In genomic region chr6:43817192-43817591, GRCh38 we compare ENCODE assay signal across 9 cellular contexts. TPM values are rescaled to one million over a fixed set of nuclear protein-coding genes. Genes with fewer than 3 reads are reported as not detected.
DNase-seq lines count a peak whose midpoint lies in the region; ATAC-seq and TF ChIP-seq lines count a peak whose summit lies in the region.
"Had no signal": no experiment of that assay in that cellular context is flagged by ENCODE, and none has a peak within 500 bp of the region (broad histone marks: within the 10 kb centered on the region; RNA-seq: fewer than 3 reads in every experiment).

No MANE protein-coding gene starts in this region.

- no peaks in the 10 kb centered on the region for H3K9me3 Mint-ChIP-seq in GM23338
- no peaks in the 10 kb centered on the region for H3K9me3 Mint-ChIP-seq in activated T-helper 1 cell treated with anti-CD3 and anti-CD28 coated beads, Interleukin-12 subunit alpha, Interleukin-12 subunit beta, Interleukin-2, Interleukin-4 antibody, amounts not matched to agents 30 ng/mL and 10 ng/mL and 1 ng/mL, durations not matched to agents 14 hours and 24 hours and 36 hours
- H3K9me3 Mint-ChIP-seq: activated naive CD4-positive, alpha-beta T cell treated with anti-CD3 and anti-CD28 coated beads, Interleukin-2, amount 50 U/mL, for 24 hours had no signal

- no peaks in the 10 kb centered on the region for H4K20me1 ChIP-seq in GM23338 (replicated peaks; ENCODE audit: insufficient read depth)
- H4K20me1 ChIP-seq in smooth muscle cell (ENCODE audit: low read depth) = no peaks in the 10 kb centered on the region

- H3K4me1 Mint-ChIP-seq in GM23338 = peaks cover 9% of the 10 kb centered on the region; the same call in 2 of the 3 replicates
- H3K4me1 Mint-ChIP-seq in activated T-helper 1 cell treated with anti-CD3 and anti-CD28 coated beads, Interleukin-12 subunit alpha, Interleukin-12 subunit beta, Interleukin-2, Interleukin-4 antibody, amounts not matched to agents 30 ng/mL and 10 ng/mL and 1 ng/mL, durations not matched to agents 14 hours and 24 hours and 36 hours (ENCODE audit: low read depth) = peaks cover 10% of the 10 kb centered on the region

- H3K36me3 Mint-ChIP-seq in GM23338 (ENCODE audit: low read depth) = no peaks in the 10 kb centered on the region
- H3K36me3 Mint-ChIP-seq in activated T-helper 1 cell treated with anti-CD3 and anti-CD28 coated beads, Interleukin-12 subunit alpha, Interleukin-12 subunit beta, Interleukin-2, Interleukin-4 antibody, amounts not matched to agents 30 ng/mL and 10 ng/mL and 1 ng/mL, durations not matched to agents 14 hours and 24 hours and 36 hours (ENCODE audit: low read depth) = no peaks in the 10 kb centered on the region
- H3K36me3 Mint-ChIP-seq: activated naive CD4-positive, alpha-beta T cell treated with anti-CD3 and anti-CD28 coated beads, Interleukin-2, amount 50 U/mL, for 24 hours had no signal

- no peak overlapping the region for H3K4me3 ChIP-seq in GM23338
- H3K4me3 ChIP-seq in SJSA1 = no peak overlapping the region
- H3K4me3 ChIP-seq in epithelial cell of proximal tubule (ENCODE audit: low read depth, low read length) = no peak overlapping the region
- no peak overlapping the region for H3K4me3 ChIP-seq in smooth muscle cell

- H3K4me2 ChIP-seq in GM23338 (no peak overlapping the region), smooth muscle cell (no peak overlapping the region)

- H3K36me3 ChIP-seq in GM23338 (ENCODE audit: insufficient read depth) (no peaks in the 10 kb centered on the region), SJSA1 (no peaks in the 10 kb centered on the region), smooth muscle cell (ENCODE audit: low read depth) (no peaks in the 10 kb centered on the region)

- no peak overlapping the region for H3K27ac ChIP-seq in GM23338 (ENCODE audit: low read depth)
- no peak overlapping the region for H3K27ac ChIP-seq in SJSA1
- no peak overlapping the region for H3K27ac ChIP-seq in smooth muscle cell (ENCODE audit: low read depth)

- no peak overlapping the region for H3K4me3 Mint-ChIP-seq in GM23338
- no peak overlapping the region for H3K4me3 Mint-ChIP-seq in activated T-helper 1 cell treated with anti-CD3 and anti-CD28 coated beads, Interleukin-12 subunit alpha, Interleukin-12 subunit beta, Interleukin-2, Interleukin-4 antibody, amounts not matched to agents 30 ng/mL and 10 ng/mL and 1 ng/mL, durations not matched to agents 14 hours and 24 hours and 36 hours
- H3K4me3 Mint-ChIP-seq: activated naive CD4-positive, alpha-beta T cell treated with anti-CD3 and anti-CD28 coated beads, Interleukin-2, amount 50 U/mL, for 24 hours had no signal

- ATAC-seq in GM23338 (peak; percentile 99), HG02759 (IDR thresholded peaks at IDR 0.05; ENCODE audit: unreplicated experiment) (no peak)

- intact Hi-C loops in activated T-helper 1 cell treated with anti-CD3 and anti-CD28 coated beads, Interleukin-12 subunit alpha, Interleukin-12 subunit beta, Interleukin-2, Interleukin-4 antibody, amounts not matched to agents 30 ng/mL and 10 ng/mL and 1 ng/mL, durations not matched to agents 14 hours and 24 hours and 36 hours (cut with micrococcal nuclease) = no loop called here

- peak; percentile 44 to 71 for TF ChIP-seq CTCF in GM23338 (conservative IDR thresholded peaks at IDR 0.05; ENCODE audit: low read depth in 2 of 2)
- TF ChIP-seq CTCF in epithelial cell of proximal tubule (conservative IDR thresholded peaks at IDR 0.05; ENCODE audit: low read depth, low read length) = peak; percentile 62
- TF ChIP-seq CTCF in smooth muscle cell (IDR thresholded peaks at IDR 0.05; ENCODE audit: borderline replicate concordance, insufficient read depth, poor library complexity, severe bottlenecking) = peak; percentile 34

- H3K27me3 ChIP-seq in GM23338 (ENCODE audit: insufficient read depth) (no peaks in the 10 kb centered on the region), SJSA1 (replicated peaks) (peaks cover 4% of the 10 kb centered on the region), smooth muscle cell (ENCODE audit: low read depth) (no peaks in the 10 kb centered on the region)

- H3K9me2 ChIP-seq in GM23338 (ENCODE audit: insufficient read depth) = no peaks in the 10 kb centered on the region

- H3K4me1 ChIP-seq in GM23338 (ENCODE audit: insufficient read depth) = no peaks in the 10 kb centered on the region
- H3K4me1 ChIP-seq in SJSA1 (replicated peaks) = 0 out of 2 replicates have a peak, but pooled peaks cover 3% of the 10 kb centered on the region
- H3K4me1 ChIP-seq in smooth muscle cell (ENCODE audit: low read depth) = no peaks in the 10 kb centered on the region

- H3K9me3 ChIP-seq in SJSA1 (replicated peaks) (no peaks in the 10 kb centered on the region), smooth muscle cell (replicated peaks; ENCODE audit: low read depth) (no peaks in the 10 kb centered on the region)

- H3K79me2 ChIP-seq in GM23338 (replicated peaks; ENCODE audit: insufficient read depth) = no peaks in the 10 kb centered on the region
- H3K79me2 ChIP-seq in smooth muscle cell (ENCODE audit: low read depth) = no peaks in the 10 kb centered on the region

- peak; percentile 36 for DNase-seq in ACHN
- peak; percentile 74 for DNase-seq in GM23338 (ENCODE audit: low spot score)
- peak; percentile 48 to 76 for DNase-seq in SJSA1 (ENCODE audit: low read depth in 1 of 2, low spot score in 2 of 2)
- DNase-seq in epithelial cell of proximal tubule (ENCODE audit: low read depth) = no peak
- DNase-seq in smooth muscle cell (lab: John Stamatoyannopoulos, UW; ENCODE audit: unreplicated experiment) = no peak
- no peak for DNase-seq in NCI-H1436 treated with DMSO at 0.1 percent for 48 hours (lab: John Stamatoyannopoulos, UW)
- no peak for DNase-seq in activated T-helper 1 cell treated with anti-CD3 and anti-CD28 coated beads, Interleukin-12 subunit alpha, Interleukin-12 subunit beta, Interleukin-2, Interleukin-4 antibody, amounts not matched to agents 30 ng/mL and 10 ng/mL and 1 ng/mL, durations not matched to agents 14 hours and 24 hours and 36 hours (ENCODE audit: low spot score)

- peak overlapping the region; percentile 16; the same call in 1 of the 2 replicates for H3K27ac Mint-ChIP-seq in GM23338
- no peak overlapping the region for H3K27ac Mint-ChIP-seq in activated T-helper 1 cell treated with anti-CD3 and anti-CD28 coated beads, Interleukin-12 subunit alpha, Interleukin-12 subunit beta, Interleukin-2, Interleukin-4 antibody, amounts not matched to agents 30 ng/mL and 10 ng/mL and 1 ng/mL, durations not matched to agents 14 hours and 24 hours and 36 hours
- H3K27ac Mint-ChIP-seq: activated naive CD4-positive, alpha-beta T cell treated with anti-CD3 and anti-CD28 coated beads, Interleukin-2, amount 50 U/mL, for 24 hours had no signal

- H3K27me3 Mint-ChIP-seq in GM23338 (ENCODE audit: insufficient read depth, low read depth, poor library complexity) = peaks cover 8% of the 10 kb centered on the region
- H3K27me3 Mint-ChIP-seq in activated T-helper 1 cell treated with anti-CD3 and anti-CD28 coated beads, Interleukin-12 subunit alpha, Interleukin-12 subunit beta, Interleukin-2, Interleukin-4 antibody, amounts not matched to agents 30 ng/mL and 10 ng/mL and 1 ng/mL, durations not matched to agents 14 hours and 24 hours and 36 hours (ENCODE audit: insufficient read depth) = peaks cover 5% of the 10 kb centered on the region
- H3K27me3 Mint-ChIP-seq: activated naive CD4-positive, alpha-beta T cell treated with anti-CD3 and anti-CD28 coated beads, Interleukin-2, amount 50 U/mL, for 24 hours had no signal

- H3K9ac ChIP-seq in smooth muscle cell (ENCODE audit: low read depth) = no peak overlapping the region

- no peaks in the 10 kb centered on the region for H3F3A ChIP-seq in GM23338 (replicated peaks; ENCODE audit: low read depth)
- H3F3A ChIP-seq in smooth muscle cell (ENCODE audit: low read depth) = no peaks in the 10 kb centered on the region

- peak overlapping the region; percentile 84; the same call in 1 of the 2 replicates for H2AFZ ChIP-seq in GM23338
- H2AFZ ChIP-seq in smooth muscle cell (ENCODE audit: low read depth) = no peak overlapping the region

- WGBS in smooth muscle cell (ENCODE audit: low lambda C conversion rate) = 56% methylated on average over 4 of the region's 4 CpGs

- in situ Hi-C loops in ACHN (cut with HindIII; ENCODE audit: low pct_ligation_motif_present, low pct_unique_long_range_greater_than_20kb, low sequenced_read_pairs) = no loop called here

TF ChIP-seq in GM23338, 12 proteins besides CTCF, POLR2A, EP300 and RAD21 (continues in another document):
- no peak for TF ChIP-seq ZNF114 (CRISPR knock-in tag; IDR thresholded peaks at IDR 0.05)

RNA-seq across cellular contexts. Expression of gene VEGFA, which starts 47.2 kb away (rescaled TPM):
- 55.9 and 61.1 TPM in 2 replicates for total RNA-seq in GM23338 (2014; rRNA removed; shearing (Covaris generic))
- polyA plus RNA-seq in GM23338 (2016; fragmentation: Nextera tagmentation; extraction: Ambion mirVana) (10.9 and 13.3 TPM in 2 replicates), smooth muscle cell (116 and 143 TPM in 2 replicates)
- 61.0 and 80.2 TPM in 2 replicates for total RNA-seq in SJSA1 (2014; rRNA removed; shearing (Covaris generic))
- total RNA-seq in epithelial cell of proximal tubule (103 and 120 TPM in 2 replicates), smooth muscle cell (120 and 136 TPM in 2 replicates)
- total RNA-seq in activated T-helper 1 cell treated with anti-CD3 and anti-CD28 coated beads, Interleukin-12 subunit alpha, Interleukin-12 subunit beta, Interleukin-2, Interleukin-4 antibody, amounts not matched to agents 30 ng/mL and 10 ng/mL and 1 ng/mL, durations not matched to agents 14 hours and 24 hours and 36 hours = 42.3 and 43.2 TPM in 2 replicates

Comparison
In these comparisons a context has a peak if more than half of its experiments do, and no peak if none do; other contexts are left out.
1. DNase-seq: peak in ACHN (single experiment), GM23338 (single experiment) and SJSA1 (2 of 2); none in epithelial cell of proximal tubule (single experiment), smooth muscle cell (single experiment), NCI-H1436 treated with DMSO at 0.1 percent for 48 hours (single experiment) and activated T-helper 1 cell treated with anti-CD3 and anti-CD28 coated beads, Interleukin-12 subunit alpha, Interleukin-12 subunit beta, Interleukin-2, Interleukin-4 antibody, amounts not matched to agents 30 ng/mL and 10 ng/mL and 1 ng/mL, durations not matched to agents 14 hours and 24 hours and 36 hours (single experiment).
2. Peak in every context shown above with its lines, with median percentiles within 50 percentile points of each other: CTCF ChIP-seq.